In the genomic region with DNA sequence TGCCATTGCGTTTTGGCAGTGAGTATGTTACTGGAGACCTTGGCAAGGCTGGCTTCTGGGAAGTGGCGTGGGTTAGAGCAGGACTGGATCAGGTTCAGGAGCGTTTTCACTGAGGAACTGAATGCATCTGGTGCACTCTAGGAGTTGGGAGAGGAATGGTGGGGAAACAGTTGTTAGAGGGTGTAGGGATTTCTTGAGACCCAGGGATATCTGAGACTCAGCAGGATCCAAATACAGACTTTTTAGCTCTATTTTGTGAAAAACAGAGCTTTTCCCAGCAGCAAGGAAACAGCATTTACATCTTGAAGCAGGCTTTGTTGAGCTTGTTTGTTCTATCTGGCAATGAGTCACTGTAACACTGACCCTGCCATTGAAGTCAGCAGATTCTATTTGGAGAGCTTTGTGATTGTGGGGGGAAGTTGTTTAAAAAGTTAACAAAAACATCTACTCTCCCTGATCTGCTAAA, we compare ENCODE assay signal across 9 cellular contexts. TPM values are rescaled to one million over a fixed set of nuclear protein-coding genes. Genes with fewer than 3 reads are reported as not detected.
DNase-seq lines count a peak whose midpoint lies in the region; ATAC-seq, FAIRE-seq and TF ChIP-seq lines count a peak whose summit lies in the region.
"Had no signal": no experiment of that assay in that cellular context is flagged by ENCODE, and none has a peak within 500 bp of the region (broad histone marks: within the 10 kb centered on the region; RNA-seq: fewer than 3 reads in every experiment).

No MANE protein-coding gene starts in this region.

- H3K4me1 Mint-ChIP-seq in CD8-positive, alpha-beta memory T cell = no peaks in the 10 kb centered on the region

- POLR2A ChIA-PET in K562 (lab: Yijun Ruan, JAX) = no interaction called here
- POLR2A ChIA-PET in CD8-positive, alpha-beta memory T cell (lab: Charles Lee) = no interaction called here

- peaks cover 1 to 2% of the 10 kb centered on the region in 2 donors for H3K27me3 Mint-ChIP-seq in CD8-positive, alpha-beta memory T cell

- H3K9me2 ChIP-seq in GM23248 (ENCODE audit: insufficient read depth) = no peaks in the 10 kb centered on the region

- no peak overlapping the region for H3K4me3 ChIP-seq in GM23248
- no peak overlapping the region for H3K4me3 ChIP-seq in K562
- no peak overlapping the region for H3K4me3 ChIP-seq in retinal pigment epithelial cell (ENCODE audit: low read length)
- no peak overlapping the region for H3K4me3 ChIP-seq in CD8-positive, alpha-beta memory T cell (ENCODE audit: low read length)

- H3K9ac ChIP-seq in GM23248 (no peak overlapping the region), K562 (ENCODE audit: insufficient read depth in 1 of 2, low read depth in 2 of 2, low read length in 2 of 2) (no peak overlapping the region)

- no TSS peak for BruUV-seq in K562 (replicated peaks; lab: Mats Ljungman, UMichigan)

- H3K9me3 Mint-ChIP-seq in CD8-positive, alpha-beta memory T cell = peaks cover 0 to 2% (median 0%) of the 10 kb centered on the region in 5 donors
- H3K9me3 Mint-ChIP-seq: naive B cell had no signal

- H3K36me3 ChIP-seq in GM23248 (ENCODE audit: low read depth) (no peaks in the 10 kb centered on the region), K562 (ENCODE audit: control insufficient read depth, insufficient read depth, low read length) (no peaks in the 10 kb centered on the region)
- H3K36me3 ChIP-seq in CD8-positive, alpha-beta memory T cell (ENCODE audit: insufficient read depth, low read length) = no peaks in the 10 kb centered on the region

- FAIRE-seq in K562 (lab: Jason Lieb, UNC) = no peak

- H3K9me3 ChIP-seq in GM23248 (ENCODE audit: low read depth) (no peaks in the 10 kb centered on the region), K562 (replicated peaks; ENCODE audit: control insufficient read depth, insufficient read depth, low read depth, low read length) (no peaks in the 10 kb centered on the region)
- H3K9me3 ChIP-seq in CD8-positive, alpha-beta memory T cell (ENCODE audit: low read length) = no peaks in the 10 kb centered on the region

- TF ChIP-seq POLR2A in K562 (conservative IDR thresholded peaks at IDR 0.05) = no peak

- H3K4me1 ChIP-seq in GM23248 (ENCODE audit: insufficient read depth) = no peaks in the 10 kb centered on the region
- no peaks in the 10 kb centered on the region for H3K4me1 ChIP-seq in K562 (replicated peaks in 1 of 2; ENCODE audit: control insufficient read depth in 2 of 2, insufficient read depth in 2 of 2, low read length in 2 of 2)
- H3K4me1 ChIP-seq in CD8-positive, alpha-beta memory T cell (ENCODE audit: insufficient read depth, low read length) = no peaks in the 10 kb centered on the region

- CTCF ChIA-PET in K562 (lab: Yijun Ruan, JAX; ENCODE audit: low intra/inter-chr PET ratio) = no interaction called here
- CTCF ChIA-PET in CD8-positive, alpha-beta memory T cell (lab: Charles Lee) = no interaction called here

- no peaks in the 10 kb centered on the region for H3K36me3 Mint-ChIP-seq in CD8-positive, alpha-beta memory T cell
- H3K36me3 Mint-ChIP-seq: naive B cell had no signal

- H3K4me3 Mint-ChIP-seq in CD8-positive, alpha-beta memory T cell = no peak overlapping the region

- peak; percentile 9 for DNase-seq in GM23248
- DNase-seq in K562 (ENCODE audit: extremely low read depth in 1 of 4, low spot score in 3 of 4) = no peak
- peak; percentile 28 for DNase-seq in iPS DF 4.7 (ENCODE audit: extremely low read depth, low spot score)
- peak; percentile 54 for DNase-seq in retinal pigment epithelial cell (ENCODE audit: low read depth)
- DNase-seq in stimulated activated CD4-positive, alpha-beta T cell treated with anti-CD3 and anti-CD28 coated beads, Interleukin-1b, Interleukin-23, amount 100 ng/mL, for 48 hours = no peak
- no peak for DNase-seq in CD8-positive, alpha-beta memory T cell
- DNase-seq in SKM-1 treated with dmso at 0.1 percent for 144 hours (lab: John Stamatoyannopoulos, UW; ENCODE audit: unreplicated experiment) = no peak
- no peak for DNase-seq in GM13977 (ENCODE audit: low spot score)
- DNase-seq: naive B cell had no signal

- WGBS in GM23248 (ENCODE audit: low coverage in 1 of 2, low lambda C conversion rate in 2 of 2, missing lambda C conversion rate in 2 of 2), 2 experiments = 27 to 30% methylated on average over 3 of the region's 3 CpGs
- WGBS in K562 (ENCODE audit: insufficient coverage, low coverage, missing lambda C conversion rate) = 2% methylated on average over 3 of the region's 3 CpGs

- H2AFZ ChIP-seq in GM23248 (no peak overlapping the region), K562 (ENCODE audit: low read depth, low read length) (no peak overlapping the region)

- H3F3A ChIP-seq in GM23248 (ENCODE audit: insufficient read depth) = no peaks in the 10 kb centered on the region

- no peak overlapping the region for H3K27ac Mint-ChIP-seq in CD8-positive, alpha-beta memory T cell
- H3K27ac Mint-ChIP-seq: naive B cell had no signal

- H3K79me2 ChIP-seq in GM23248 (ENCODE audit: insufficient read depth) = no peaks in the 10 kb centered on the region
- H3K79me2 ChIP-seq in K562 (ENCODE audit: control insufficient read depth, insufficient read depth, low read length) = no peaks in the 10 kb centered on the region

- in situ Hi-C loops in GM23248 (cut with MboI) = no loop called here
- in situ Hi-C loops in K562 (cut with MboI) = no loop called here
- in situ Hi-C loops in GM13977 (cut with MboI; ENCODE audit: low pct_unique_long_range_greater_than_20kb, low sequenced_read_pairs, unreplicated experiment) = no loop called here

- intact Hi-C loops in K562 (cut with micrococcal nuclease) = no loop called here

- TF ChIP-seq CTCF in K562 (IDR thresholded peaks at IDR 0.05 in 2 of 3, conservative IDR thresholded peaks at IDR 0.05 in 1 of 3; ENCODE audit: insufficient read depth in 2 of 3, low read depth in 1 of 3, low read length in 3 of 3) (no peak), retinal pigment epithelial cell (conservative IDR thresholded peaks at IDR 0.05; ENCODE audit: low read depth, low read length) (no peak), GM13977 (IDR thresholded peaks at IDR 0.05; ENCODE audit: extremely low read depth, insufficient read depth, missing control alignments) (no peak)

- no peaks in the 10 kb centered on the region for H3K27me3 ChIP-seq in GM23248 (replicated peaks; ENCODE audit: insufficient read depth)
- no peaks in the 10 kb centered on the region; a peak in 1 of 5 replicates for H3K27me3 ChIP-seq in K562 (ENCODE audit: control insufficient read depth in 2 of 2, insufficient read depth in 2 of 2, low read length in 2 of 2)
- no peaks in the 10 kb centered on the region for H3K27me3 ChIP-seq in CD8-positive, alpha-beta memory T cell (ENCODE audit: insufficient read depth, low read length, poor library complexity, severe bottlenecking)

- no peak for TF ChIP-seq EP300 in K562 (IDR thresholded peaks at IDR 0.05; ENCODE audit: low read length)

- ATAC-seq in K562 = no peak

- no peaks in the 10 kb centered on the region for H3K9me1 ChIP-seq in K562 (ENCODE audit: control insufficient read depth, insufficient read depth, low read length)

- H3K4me2 ChIP-seq in GM23248 (ENCODE audit: unreplicated experiment) = no peak overlapping the region
- H3K4me2 ChIP-seq in K562 (ENCODE audit: insufficient read depth, low read length) = no peak overlapping the region

- no peaks in the 10 kb centered on the region for H4K20me1 ChIP-seq in GM23248 (ENCODE audit: insufficient read depth)
- H4K20me1 ChIP-seq in K562 (replicated peaks; ENCODE audit: control insufficient read depth, insufficient read depth, low read length) = no peaks in the 10 kb centered on the region

- TF ChIP-seq RAD21 in K562 (CRISPR knock-in tag; conservative IDR thresholded peaks at IDR 0.05 in 1 of 2, IDR thresholded peaks at IDR 0.05 in 1 of 2) = no peak

- H3K27ac ChIP-seq in GM23248 (no peak overlapping the region), K562 (ENCODE audit: extremely low read depth, low read depth, low read length) (no peak overlapping the region)
- no peak overlapping the region for H3K27ac ChIP-seq in CD8-positive, alpha-beta memory T cell (ENCODE audit: low read depth, low read length)

TF ChIP-seq in K562, 482 proteins besides CTCF, POLR2A, EP300 and RAD21 (continues in another document):
- peak; percentile 56 for TF ChIP-seq FOSL1 (tag; conservative IDR thresholded peaks at IDR 0.05)
- TF ChIP-seq, protein P1, sequence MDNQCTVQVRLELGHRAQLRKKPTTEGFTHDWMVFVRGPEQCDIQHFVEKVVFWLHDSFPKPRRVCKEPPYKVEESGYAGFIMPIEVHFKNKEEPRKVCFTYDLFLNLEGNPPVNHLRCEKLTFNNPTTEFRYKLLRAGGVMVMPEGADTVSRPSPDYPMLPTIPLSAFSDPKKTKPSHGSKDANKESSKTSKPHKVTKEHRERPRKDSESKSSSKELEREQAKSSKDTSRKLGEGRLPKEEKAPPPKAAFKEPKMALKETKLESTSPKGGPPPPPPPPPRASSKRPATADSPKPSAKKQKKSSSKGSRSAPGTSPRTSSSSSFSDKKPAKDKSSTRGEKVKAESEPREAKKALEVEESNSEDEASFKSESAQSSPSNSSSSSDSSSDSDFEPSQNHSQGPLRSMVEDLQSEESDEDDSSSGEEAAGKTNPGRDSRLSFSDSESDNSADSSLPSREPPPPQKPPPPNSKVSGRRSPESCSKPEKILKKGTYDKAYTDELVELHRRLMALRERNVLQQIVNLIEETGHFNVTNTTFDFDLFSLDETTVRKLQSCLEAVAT (IDR thresholded peaks at IDR 0.05) = no peak
- TF ChIP-seq ZNF57 (CRISPR knock-in tag; IDR thresholded peaks at IDR 0.05) = no peak

RNA-seq across cellular contexts. Expression of gene NRIP1, which starts 56.9 kb away (rescaled TPM):
- total RNA-seq in GM23248 (2014; rRNA removed; shearing (Covaris generic)) = 31.2 and 31.9 TPM in 2 replicates
- 12.5 and 13.1 TPM in 2 replicates for polyA plus RNA-seq in GM23248 (2016; fragmentation: Nextera tagmentation; extraction: Ambion mirVana)
- 9.0 and 32.0 TPM in 2 replicates for total RNA-seq in K562 (2011; cell fraction: chromatin; rRNA removed; ENCODE audit: low replicate concordance)
- total RNA-seq in K562 (2011; cell fraction: nucleolus; rRNA removed) = 6.2 and 11.7 TPM in 2 replicates
- 13.6 and 23.1 TPM in 2 replicates for total RNA-seq in K562 (2011; cell fraction: nucleoplasm; rRNA removed)
- 20.0 and 21.5 TPM in 2 replicates for total RNA-seq in K562 (2014; rRNA removed)
- total RNA-seq in K562 (2014; rRNA removed; fragmentation: Illumina TruSeq; extraction: Trizol) = 42.8 and 51.2 TPM in 2 replicates
- 36.8 and 39.0 TPM in 2 replicates for total RNA-seq in K562 (2015; rRNA removed; fragmentation: Illumina TruSeq; extraction: Trizol)
- total RNA-seq in K562 (2021) = 31.8 and 38.7 TPM in 2 replicates
- 16.2 and 17.1 TPM in 2 replicates for polyA plus RNA-seq in K562 (2011; rRNA removed)
- 2.5 and 6.4 TPM in 2 replicates for polyA plus RNA-seq in K562 (2011; cell fraction: cytosol; rRNA removed)
- 8.3 and 13.4 TPM in 2 replicates for polyA plus RNA-seq in K562 (2011; cell fraction: nucleus; rRNA removed)
- 8.2 and 14.6 TPM in 2 replicates for polyA plus RNA-seq in K562 (2012)
- 17.2 and 19.6 TPM in 2 replicates for polyA plus RNA-seq in K562 (2014; fragmentation: Illumina TruSeq; extraction: Trizol)
- polyA plus RNA-seq in K562 (2014; fragmentation: Nextera tagmentation; extraction: Ambion mirVana) = 1 to 10 TPM; 4.3 to 6.3 TPM
- polyA plus RNA-seq in K562 (2014; rRNA removed) = 9.8 and 10.9 TPM in 2 replicates
- polyA minus RNA-seq in K562 (2011; rRNA and poly(A)+ RNA removed) = 75.5 and 131 TPM in 2 replicates
- 20.7 and 24.4 TPM in 2 replicates for polyA minus RNA-seq in K562 (2011; cell fraction: cytosol; rRNA and poly(A)+ RNA removed)
- 15.5 and 40.9 TPM in 2 replicates for polyA minus RNA-seq in K562 (2011; cell fraction: nucleus; rRNA and poly(A)+ RNA removed)
- total RNA-seq in CD8-positive, alpha-beta memory T cell = 10 to 100 TPM; 14.6 to 15.7 TPM
- polyA plus RNA-seq in CD8-positive, alpha-beta memory T cell = 37.6 TPM

Comparison
In these comparisons a context has a peak if more than half of its experiments do, and no peak if none do; other contexts are left out.
1. DNase-seq: peak in GM23248 (single experiment), iPS DF 4.7 (single experiment) and retinal pigment epithelial cell (single experiment); none in K562 (0 of 4), stimulated activated CD4-positive, alpha-beta T cell treated with anti-CD3 and anti-CD28 coated beads, Interleukin-1b, Interleukin-23, amount 100 ng/mL, for 48 hours (single experiment), CD8-positive, alpha-beta memory T cell (0 of 5), SKM-1 treated with dmso at 0.1 percent for 144 hours (single experiment) and GM13977 (single experiment).